ENCODE assay signal across 1 cellular context in the genomic region with DNA sequence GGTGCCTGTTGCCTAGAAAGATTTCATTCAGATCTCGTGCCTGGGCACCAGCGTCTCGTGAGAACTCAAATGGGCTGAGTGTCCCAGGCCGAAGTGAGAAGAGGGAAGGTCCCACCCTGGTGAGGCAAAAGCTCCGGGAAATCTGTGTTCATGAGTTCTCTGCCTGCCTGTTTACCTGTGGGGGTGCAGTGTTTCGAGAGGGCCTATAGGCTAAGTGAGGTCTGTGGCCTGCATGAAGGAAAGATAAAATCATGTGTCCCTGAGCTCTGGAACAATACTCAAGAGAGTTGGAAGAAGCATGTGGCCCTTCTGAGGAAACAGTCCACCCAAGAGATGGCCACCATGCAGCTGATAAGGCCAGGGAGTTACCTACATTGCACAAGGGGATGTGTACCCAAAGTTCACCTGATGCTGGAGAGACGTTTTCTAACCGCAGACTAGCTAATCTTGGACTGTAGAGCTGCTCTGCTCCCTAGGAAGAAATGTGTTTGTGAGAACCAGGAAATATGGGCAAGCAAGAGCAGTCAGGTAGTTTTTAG.
A peak's percentile ranks its signal among the peaks of the same experiment; 100 is the strongest.
TF ChIP-seq lines count a peak whose summit lies in the region.

No MANE protein-coding gene starts in this region.

TF ChIP-seq in HepG2, 621 proteins besides CTCF, POLR2A, EP300 and RAD21 (continued from another document):
- TF ChIP-seq, protein P1, sequence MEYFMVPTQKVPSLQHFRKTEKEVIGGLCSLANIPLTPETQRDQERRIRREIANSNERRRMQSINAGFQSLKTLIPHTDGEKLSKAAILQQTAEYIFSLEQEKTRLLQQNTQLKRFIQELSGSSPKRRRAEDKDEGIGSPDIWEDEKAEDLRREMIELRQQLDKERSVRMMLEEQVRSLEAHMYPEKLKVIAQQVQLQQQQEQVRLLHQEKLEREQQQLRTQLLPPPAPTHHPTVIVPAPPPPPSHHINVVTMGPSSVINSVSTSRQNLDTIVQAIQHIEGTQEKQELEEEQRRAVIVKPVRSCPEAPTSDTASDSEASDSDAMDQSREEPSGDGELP (IDR thresholded peaks at IDR 0.05; ENCODE audit: borderline replicate concordance, low read depth) = peak; percentile 27; the same call in 1 of the 2 replicates
- 0 out of 2 replicates have a peak, but pooled peaks have one; percentile 12 for TF ChIP-seq GATAD2A (CRISPR knock-in tag; IDR thresholded peaks at IDR 0.05)
- TF ChIP-seq MIXL1 (CRISPR knock-in tag; IDR thresholded peaks at IDR 0.05) = no peak
- TF ChIP-seq ZHX1 (CRISPR knock-in tag; IDR thresholded peaks at IDR 0.05; ENCODE audit: low read depth) = 0 out of 2 replicates have a peak, but pooled peaks have one; percentile 44
- TF ChIP-seq CEBPB (IDR thresholded peaks at IDR 0.05; ENCODE audit: borderline replicate concordance, low read depth, low read length) = peak; percentile 73; the same call in 1 of the 2 replicates
- 0 out of 2 replicates have a peak, but pooled peaks have one; percentile 18 for TF ChIP-seq ZFX (CRISPR knock-in tag; IDR thresholded peaks at IDR 0.05; ENCODE audit: low read depth)
- TF ChIP-seq MAX (IDR thresholded peaks at IDR 0.05) = 0 out of 2 replicates have a peak, but pooled peaks have one; percentile 8
- TF ChIP-seq HNF4A (CRISPR knock-in tag; IDR thresholded peaks at IDR 0.05) = peak; percentile 73
- no peak for TF ChIP-seq ZNF350 (CRISPR knock-in tag; IDR thresholded peaks at IDR 0.05; ENCODE audit: borderline replicate concordance, low read depth)
- peak; percentile 69 for TF ChIP-seq CHD2 (IDR thresholded peaks at IDR 0.05; ENCODE audit: low read depth, low read length)
- TF ChIP-seq SNRNP70 (IDR thresholded peaks at IDR 0.05; ENCODE audit: low read depth, low read length) = no peak
